Comparison of ENCODE assay signal across 28 cellular contexts in genomic region chr20:42110301-42110700, GRCh38.
"Had no signal": no experiment of that assay in that cellular context is flagged by ENCODE, and none has a peak within 500 bp of the region (broad histone marks: within the 10 kb centered on the region; RNA-seq: fewer than 3 reads in every experiment).

No MANE protein-coding gene starts in this region.

- H3K27me3 ChIP-seq: ascending aorta, brain microvascular endothelial cell, esophagus muscularis mucosa, foreskin keratinocyte, gastrocnemius medialis, heart left ventricle had no signal

- ATAC-seq: activated CD8-positive, alpha-beta memory T cell treated with anti-CD3 and anti-CD28 coated beads, Interleukin-2, amount 10 ng/mL, durations not matched to agents 7 days and 5 days; activated CD8-positive, alpha-beta T cell treated with anti-CD3 and anti-CD28 coated beads, Interleukin-2, amount 10 ng/mL, durations not matched to agents 7 days and 5 days; activated naive CD4-positive, alpha-beta T cell treated with anti-CD3 and anti-CD28 coated beads, Interleukin-2, amount 50 U/mL, for 72 hours; activated T-cell treated with anti-CD3 and anti-CD28 coated beads, Interleukin-2, amount 50 U/mL, for 72 hours; effector memory CD8-positive, alpha-beta T cell; foreskin keratinocyte; gastrocnemius medialis; heart left ventricle; T-helper 17 cell had no signal

- FAIRE-seq: bronchial epithelial cell had no signal

- DNase-seq: activated CD4-positive, alpha-beta T cell treated with anti-CD3 and anti-CD28 coated beads for 1 hour; activated CD4-positive, alpha-beta T cell treated with anti-CD3 and anti-CD28 coated beads for 48 hours; activated CD4-positive, alpha-beta T cell treated with anti-CD3 and anti-CD28 coated beads, Interleukin-2, amount 50 U/mL, for 1 hour; activated CD4-positive, alpha-beta T cell treated with anti-CD3 and anti-CD28 coated beads, Interleukin-2, amount 50 U/mL, for 48 hours; activated CD8-positive, alpha-beta memory T cell treated with anti-CD3 and anti-CD28 coated beads, Interleukin-2, amount 10 ng/mL, durations not matched to agents 7 days and 5 days; activated CD8-positive, alpha-beta memory T cell treated with anti-CD3 and anti-CD28 coated beads, Interleukin-2, amount 50 U/mL, for 4 hours; activated CD8-positive, alpha-beta T cell treated with anti-CD3 and anti-CD28 coated beads, Interleukin-2, amount 10 ng/mL, durations not matched to agents 7 days and 5 days; activated gamma-delta T cell; activated naive CD4-positive, alpha-beta T cell; activated naive CD4-positive, alpha-beta T cell treated with anti-CD3 and anti-CD28 coated beads, Interleukin-2, amount 10 ng/mL, durations not matched to agents 7 days and 5 days; activated naive CD8-positive, alpha-beta T cell treated with anti-CD3 and anti-CD28 coated beads, Interleukin-2, amount 10 ng/mL, durations not matched to agents 7 days and 5 days; activated T-cell treated with anti-CD3 and anti-CD28 coated beads, Interleukin-2, amount 50 U/mL, for 24 hours; activated T-cell treated with anti-CD3 and anti-CD28 coated beads, Interleukin-2, amount 50 U/mL, for 72 hours; brain microvascular endothelial cell; effector CD4-positive, alpha-beta T cell; effector memory CD8-positive, alpha-beta T cell; erythroblast; foreskin keratinocyte; gastrocnemius medialis; heart left ventricle; T-helper 1 cell; T-helper 17 cell; T1000 had no signal

- H3K4me1 ChIP-seq: ascending aorta, foreskin keratinocyte, gastrocnemius medialis, heart left ventricle had no signal

- H3K27ac ChIP-seq: ascending aorta, brain microvascular endothelial cell, coronary artery, esophagus muscularis mucosa, foreskin keratinocyte, gastrocnemius medialis had no signal

- H3K36me3 ChIP-seq: ascending aorta, brain microvascular endothelial cell, esophagus muscularis mucosa, gastrocnemius medialis, heart left ventricle had no signal

- H3K4me3 ChIP-seq: ascending aorta, coronary artery, esophagus muscularis mucosa, gastrocnemius medialis, heart left ventricle had no signal

- H3K9me3 ChIP-seq: ascending aorta, esophagus muscularis mucosa, gastrocnemius medialis, heart left ventricle had no signal
